10 cellular contexts compared by ENCODE assay signal in genomic region chr1:16978589-16979474, GRCh38. TPM values are rescaled to one million over a fixed set of nuclear protein-coding genes. Genes with fewer than 3 reads are reported as not detected.
DNase-seq lines count a peak whose midpoint lies in the region; ATAC-seq, FAIRE-seq and TF ChIP-seq lines count a peak whose summit lies in the region.
"Had no signal": no experiment of that assay in that cellular context is flagged by ENCODE, and none has a peak within 500 bp of the region (broad histone marks: within the 10 kb centered on the region; RNA-seq: fewer than 3 reads in every experiment).

No MANE protein-coding gene starts in this region.

- no peak for TF ChIP-seq CTCF in mesothelial cell of epicardium (IDR thresholded peaks at IDR 0.05; ENCODE audit: unreplicated experiment)

- H3K36me3 ChIP-seq in urinary bladder (ENCODE audit: insufficient read depth) = no peaks in the 10 kb centered on the region

- H3K36me3 Mint-ChIP-seq in mesothelial cell of epicardium = peaks cover 12% of the 10 kb centered on the region

- H3K4me3 ChIP-seq in urinary bladder (ENCODE audit: low read depth, low read length) = no peak overlapping the region

- peak overlapping the region; percentile 85 for H3K4me3 Mint-ChIP-seq in mesothelial cell of epicardium

- H3K9me3 Mint-ChIP-seq in mesothelial cell of epicardium = no peaks in the 10 kb centered on the region

- H3K27ac ChIP-seq in urinary bladder (ENCODE audit: low read depth) = peak overlapping the region; percentile 48
- H3K27ac ChIP-seq: 22Rv1 had no signal

- H3K4me1 ChIP-seq in urinary bladder (ENCODE audit: insufficient read depth) = no peaks in the 10 kb centered on the region

- H3K27me3 Mint-ChIP-seq in mesothelial cell of epicardium (ENCODE audit: low read depth) = no peaks in the 10 kb centered on the region

- 49% methylated on average over 19 of the region's 19 CpGs for WGBS in urinary bladder

- DNase-seq in NCI-H1417 (lab: John Stamatoyannopoulos, UW) (peak in 2 of 3 experiments; percentile 20 to 40), NCI-H1417 treated with DMSO at 0.1 percent for 48 hours (lab: John Stamatoyannopoulos, UW) (no peak), epidermal melanocyte (ENCODE audit: insufficient read length, low spot score) (peak; percentile 99), mesothelial cell of epicardium (ENCODE audit: low spot score in 2 of 2, unreplicated experiment in 2 of 2) (no peak), GM19239 (ENCODE audit: insufficient read length, low spot score) (no peak), HuH-7.5 (ENCODE audit: low spot score) (no peak)
- DNase-seq: effector CD8-positive, alpha-beta T cell had no signal

- FAIRE-seq in GM19239 (lab: Jason Lieb, UNC) = no peak

- peak overlapping the region; percentile 81 for H3K27ac Mint-ChIP-seq in mesothelial cell of epicardium

- H3K4me1 Mint-ChIP-seq in mesothelial cell of epicardium = peaks cover 50% of the 10 kb centered on the region

- no peak for ATAC-seq in HG03045 (IDR thresholded peaks at IDR 0.05; ENCODE audit: unreplicated experiment)

RNA-seq across cellular contexts. Expression of gene MFAP2, which starts 1.6 kb away (rescaled TPM):
- total RNA-seq in mesothelial cell of epicardium = 445 to 466 TPM (median 459 TPM) in 3 replicates
- 33.3 TPM for total RNA-seq in urinary bladder
- 20.3 TPM for polyA plus RNA-seq in urinary bladder

RNA-seq across cellular contexts. Expression of gene ATP13A2, which starts 32.9 kb away (rescaled TPM):
- total RNA-seq in mesothelial cell of epicardium (54.2 to 57.8 TPM (median 56.9 TPM) in 3 replicates), urinary bladder (13.9 TPM)
- 23.6 TPM for polyA plus RNA-seq in urinary bladder

RNA-seq across cellular contexts. Expression of gene CROCC, which starts 57.1 kb away (rescaled TPM):
- 81.3 to 86.4 TPM (median 86.1 TPM) in 3 replicates for total RNA-seq in mesothelial cell of epicardium
- total RNA-seq in urinary bladder = 13.7 TPM
- polyA plus RNA-seq in urinary bladder = 26.4 TPM

Comparison
In these comparisons a context has a peak if more than half of its experiments do, and no peak if none do; other contexts are left out.
1. DNase-seq: peak in NCI-H1417 (2 of 3) and epidermal melanocyte (single experiment); none in NCI-H1417 treated with DMSO at 0.1 percent for 48 hours (single experiment), mesothelial cell of epicardium (0 of 2), GM19239 (single experiment) and HuH-7.5 (single experiment).
2. RNA of gene MFAP2, which starts 1.6 kb away (total RNA-seq): 445 to 466 TPM in mesothelial cell of epicardium; 33.3 TPM in urinary bladder (single experiment); every median in the first group is over 10 times any median in the second.